ENCODE assay signal across 15 cellular contexts in genomic region chr5:109529520-109529919, GRCh38.
DNase-seq lines count a peak whose midpoint lies in the region; ATAC-seq and TF ChIP-seq lines count a peak whose summit lies in the region.
"Had no signal": no experiment of that assay in that cellular context is flagged by ENCODE, and none has a peak within 500 bp of the region (broad histone marks: within the 10 kb centered on the region; RNA-seq: fewer than 3 reads in every experiment).

No MANE protein-coding gene starts in this region.

- TF ChIP-seq CTCF in DND-41 (IDR thresholded peaks at IDR 0.05; ENCODE audit: borderline replicate concordance, extremely low read depth, low read length, poor library complexity, severe bottlenecking) (no peak), fibroblast of pulmonary artery (IDR thresholded peaks at IDR 0.05; ENCODE audit: low read length, missing control alignments) (no peak), testis (IDR thresholded peaks at IDR 0.05) (no peak)

- no peak overlapping the region for H4K8ac ChIP-seq in neuronal stem cell (ENCODE audit: low read depth, low read length)

- H3K4me2 ChIP-seq in DND-41 (ENCODE audit: insufficient read depth, low read length) (no peak overlapping the region), neuronal stem cell (ENCODE audit: insufficient read depth, low read length, poor library complexity, severe bottlenecking) (no peak overlapping the region)

- no peak overlapping the region for H2BK15ac ChIP-seq in neuronal stem cell (ENCODE audit: low read length)

- H3K79me1 ChIP-seq in neuronal stem cell (ENCODE audit: low read depth, low read length): no peaks in the 10 kb centered on the region

- no peak overlapping the region for H2BK12ac ChIP-seq in neuronal stem cell (ENCODE audit: low read length)

- H2AK5ac ChIP-seq in neuronal stem cell (ENCODE audit: low read depth, low read length): no peak overlapping the region

- H3K9me3 ChIP-seq in DND-41 (ENCODE audit: insufficient read depth, low read length, severe bottlenecking): no peaks in the 10 kb centered on the region
- no peaks in the 10 kb centered on the region for H3K9me3 ChIP-seq in SJCRH30 (replicated peaks)
- H3K9me3 ChIP-seq in neuronal stem cell (replicated peaks in 1 of 2; ENCODE audit: control insufficient read depth in 2 of 2, insufficient read depth in 1 of 2, low read depth in 1 of 2, low read length in 2 of 2): no peaks in the 10 kb centered on the region
- no peaks in the 10 kb centered on the region for H3K9me3 ChIP-seq in testis
- H3K9me3 ChIP-seq: gastroesophageal sphincter had no signal

- H3K27ac ChIP-seq in DND-41 (ENCODE audit: low read length) (no peak overlapping the region), SJCRH30 (no peak overlapping the region), neuronal stem cell (replicated peaks; ENCODE audit: low read length) (no peak overlapping the region), testis (no peak overlapping the region)
- H3K27ac ChIP-seq: gastroesophageal sphincter had no signal

- H3K18ac ChIP-seq in neuronal stem cell (ENCODE audit: low read length): no peak overlapping the region

- no peak for TF ChIP-seq POLR2A in testis (IDR thresholded peaks at IDR 0.05)

- H3K4ac ChIP-seq in neuronal stem cell (ENCODE audit: low read length): no peak overlapping the region

- no peak overlapping the region for H3K14ac ChIP-seq in neuronal stem cell (ENCODE audit: low read length)

- H3K9ac ChIP-seq in DND-41 (ENCODE audit: low read depth, low read length) (no peak overlapping the region), neuronal stem cell (ENCODE audit: low read depth, low read length, poor library complexity) (no peak overlapping the region)

- no peak overlapping the region for H2BK5ac ChIP-seq in neuronal stem cell (ENCODE audit: low read length)

- H2BK120ac ChIP-seq in neuronal stem cell (ENCODE audit: low read depth, low read length): no peak overlapping the region

- no peaks in the 10 kb centered on the region for H4K20me1 ChIP-seq in DND-41 (ENCODE audit: insufficient read depth, low read length)

- no CpG with 5 or more reads among the region's 2 CpGs for WGBS in neuronal stem cell (ENCODE audit: extremely low coverage in 2 of 2, insufficient read length in 2 of 2, insufficient replicate concordance in 1 of 2), 2 donors
- 35 to 48% methylated on average over 2 of the region's 2 CpGs for WGBS in testis, 2 donors

- H3K4me1 ChIP-seq in DND-41 (ENCODE audit: insufficient read depth, low read length) (no peaks in the 10 kb centered on the region), SJCRH30 (peaks cover 10% of the 10 kb centered on the region; the same call in 1 of the 2 replicates), neuronal stem cell (ENCODE audit: control insufficient read depth in 2 of 2, insufficient read depth in 1 of 2, low read depth in 1 of 2, low read length in 2 of 2) (no peaks in the 10 kb centered on the region), testis (peaks cover 6% of the 10 kb centered on the region)

- no peak for DNase-seq in DND-41
- peak; percentile 67 to 75 for DNase-seq in SJCRH30
- peak; percentile 72 for DNase-seq in fibroblast of pulmonary artery (ENCODE audit: low read depth)
- DNase-seq in neuronal stem cell (ENCODE audit: low spot score): no peak
- no peak for DNase-seq in NK-92 (lab: John Stamatoyannopoulos, UW; ENCODE audit: unreplicated experiment)
- no peak for DNase-seq in stimulated activated naive CD4-positive, alpha-beta T cell (lab: John Stamatoyannopoulos, UW)
- no peak for DNase-seq in testis
- DNase-seq: activated gamma-delta T cell; KBM-7; occipital lobe; stimulated activated CD4-positive, alpha-beta T cell treated with anti-CD3 and anti-CD28 coated beads, Interleukin-15, amount 100 ng/mL, for 24 hours; stimulated activated CD8-positive, alpha-beta memory T cell treated with anti-CD3 and anti-CD28 coated beads, Interleukin-4, amount 100 ng/mL, for 48 hours; T1000 had no signal

- H3K36me3 ChIP-seq in DND-41 (ENCODE audit: insufficient read depth, low read length): no peaks in the 10 kb centered on the region
- no peaks in the 10 kb centered on the region for H3K36me3 ChIP-seq in SJCRH30
- H3K36me3 ChIP-seq in neuronal stem cell (replicated peaks in 1 of 2; ENCODE audit: control insufficient read depth in 2 of 2, insufficient read depth in 2 of 2, low read length in 2 of 2): no peaks in the 10 kb centered on the region
- no peaks in the 10 kb centered on the region for H3K36me3 ChIP-seq in testis (ENCODE audit: low read depth, missing control alignments)
- H3K36me3 ChIP-seq: gastroesophageal sphincter had no signal

- intact Hi-C loops in testis (cut with DNase I; ENCODE audit: low total_unique reads): no loop called here

- H3K23ac ChIP-seq in neuronal stem cell (ENCODE audit: low read depth, low read length, poor library complexity): no peak overlapping the region

- no peak overlapping the region for H3K4me3 ChIP-seq in DND-41 (ENCODE audit: low read depth in 1 of 2, low read length in 2 of 2)
- H3K4me3 ChIP-seq in SJCRH30: no peak overlapping the region
- H3K4me3 ChIP-seq in fibroblast of pulmonary artery (replicated peaks; ENCODE audit: low read depth, low read length): no peak overlapping the region
- no peak overlapping the region for H3K4me3 ChIP-seq in neuronal stem cell (ENCODE audit: low read length in 2 of 2)
- no peak overlapping the region for H3K4me3 ChIP-seq in testis
- H3K4me3 ChIP-seq: gastroesophageal sphincter had no signal

- no peak overlapping the region for H4K91ac ChIP-seq in neuronal stem cell (ENCODE audit: low read depth, low read length, poor library complexity)

- no peaks in the 10 kb centered on the region for H3K79me2 ChIP-seq in DND-41 (ENCODE audit: insufficient read depth, low read length)

- H3K27me3 ChIP-seq in DND-41 (ENCODE audit: insufficient read depth, low read length, poor library complexity) (no peaks in the 10 kb centered on the region), SJCRH30 (no peaks in the 10 kb centered on the region), neuronal stem cell (ENCODE audit: control insufficient read depth in 3 of 3, insufficient read depth in 3 of 3, low read depth in 1 of 3, low read length in 3 of 3) (no peaks in the 10 kb centered on the region), testis (no peaks in the 10 kb centered on the region)
- H3K27me3 ChIP-seq: gastroesophageal sphincter had no signal

- peak overlapping the region; percentile 25; the same call in 1 of the 2 replicates for H2AFZ ChIP-seq in DND-41 (ENCODE audit: low read depth, low read length)
- H2AFZ ChIP-seq in neuronal stem cell (ENCODE audit: low read length): peak overlapping the region; percentile 55

- no peak for ATAC-seq in DND-41 (ENCODE audit: insufficient read depth, low read depth)
- ATAC-seq in GM19467 (IDR thresholded peaks at IDR 0.05; ENCODE audit: unreplicated experiment): no peak
- ATAC-seq: gastroesophageal sphincter had no signal

Comparison
In these comparisons a context has a peak if more than half of its experiments do, and no peak if none do; other contexts are left out.
1. DNase-seq: peak in SJCRH30 (2 of 2) and fibroblast of pulmonary artery (single experiment); none in DND-41 (single experiment), neuronal stem cell (single experiment), NK-92 (single experiment), stimulated activated naive CD4-positive, alpha-beta T cell (0 of 6) and testis (single experiment).